Comparison of ENCODE assay signal across 22 cellular contexts in genomic region chr2:221476195-221476594, GRCh38.
DNase-seq lines count a peak whose midpoint lies in the region; ATAC-seq, FAIRE-seq and TF ChIP-seq lines count a peak whose summit lies in the region.
"Had no signal": no experiment of that assay in that cellular context is flagged by ENCODE, and none has a peak within 500 bp of the region (broad histone marks: within the 10 kb centered on the region; RNA-seq: fewer than 3 reads in every experiment).

No MANE protein-coding gene starts in this region.

- peak overlapping the region; percentile 1 for H2BK5ac ChIP-seq in mesendoderm (ENCODE audit: low read length)

- no peak overlapping the region for H3K9ac ChIP-seq in HepG2 (ENCODE audit: insufficient read depth, low read depth, low read length)
- H3K9ac ChIP-seq in mesendoderm (ENCODE audit: low read length): no peak overlapping the region
- H3K9ac ChIP-seq: BLaER1 had no signal

- H4K8ac ChIP-seq in mesendoderm (ENCODE audit: low read depth, low read length): no peak overlapping the region

- no peak overlapping the region for H3K4me2 ChIP-seq in HepG2 (ENCODE audit: low read depth, low read length)
- H3K4me2 ChIP-seq in mesendoderm (ENCODE audit: low read length): no peak overlapping the region
- H3K4me2 ChIP-seq: A549, BLaER1 had no signal

- no peaks in the 10 kb centered on the region for H4K20me1 ChIP-seq in HepG2 (ENCODE audit: insufficient read depth, low read length)
- H4K20me1 ChIP-seq: BLaER1 had no signal

- TF ChIP-seq RAD21 in HepG2 (CRISPR knock-in tag; IDR thresholded peaks at IDR 0.05): no peak

- no peak overlapping the region for H2AFZ ChIP-seq in HepG2 (ENCODE audit: low read length)

- no peak overlapping the region for H3K27ac ChIP-seq in HepG2 (ENCODE audit: extremely low read length, insufficient read depth, low read length)
- no peak overlapping the region for H3K27ac ChIP-seq in right lobe of liver
- no peak overlapping the region for H3K27ac ChIP-seq in mesendoderm (ENCODE audit: low read depth, low read length)
- H3K27ac ChIP-seq: 22Rv1, A549, BLaER1 had no signal

- intact Hi-C loops in HepG2 (cut with micrococcal nuclease; ENCODE audit: unreplicated experiment): no loop called here
- intact Hi-C loops in right lobe of liver (cut with DNase I): no loop called here

- no TSS peak for BruUV-seq in HepG2 (replicated peaks; lab: Mats Ljungman, UMichigan)

- TF ChIP-seq EP300 in HepG2 (IDR thresholded peaks at IDR 0.05; ENCODE audit: low read depth in 2 of 2, low read length in 2 of 2) (no peak), HepG2 (CRISPR knock-in tag; IDR thresholded peaks at IDR 0.05; ENCODE audit: borderline replicate concordance) (no peak)

- H3K4me3 ChIP-seq in HepG2 (replicated peaks in 1 of 3; ENCODE audit: insufficient read depth in 1 of 3, low read depth in 2 of 3, low read length in 3 of 3) (no peak overlapping the region), right lobe of liver (no peak overlapping the region), mesendoderm (ENCODE audit: low read length) (no peak overlapping the region)
- H3K4me3 ChIP-seq: A549, BLaER1, GM12878 had no signal

- no peak overlapping the region for H3K56ac ChIP-seq in mesendoderm (ENCODE audit: low read length)

- TF ChIP-seq POLR2A in HepG2 (IDR thresholded peaks at IDR 0.05; ENCODE audit: insufficient read depth in 1 of 2, low read depth in 2 of 2, low read length in 2 of 2) (no peak), right lobe of liver (IDR thresholded peaks at IDR 0.05) (no peak), GM12892 (IDR thresholded peaks at IDR 0.05; ENCODE audit: low read depth, low read length) (no peak)

- FAIRE-seq in HepG2 (lab: Jason Lieb, UNC): no peak
- FAIRE-seq in GM12892 (lab: Jason Lieb, UNC): no peak
- FAIRE-seq: A549, GM12878, GM19239 had no signal

- ATAC-seq in HepG2 (no peak), right lobe of liver (no peak), GM21529 (IDR thresholded peaks at IDR 0.05; ENCODE audit: unreplicated experiment) (no peak)
- ATAC-seq: A549, GM12878 had no signal

- no peaks in the 10 kb centered on the region for H3K9me3 ChIP-seq in HepG2 (ENCODE audit: low read length)
- H3K9me3 ChIP-seq in right lobe of liver: no peaks in the 10 kb centered on the region
- H3K9me3 ChIP-seq: A549, BE2C, BLaER1 had no signal

- no peak overlapping the region for H2AK5ac ChIP-seq in mesendoderm (ENCODE audit: low read length)

- WGBS in HepG2 (ENCODE audit: low lambda C conversion rate): 5% methylated on average over 1 of the region's 1 CpG
- WGBS in right lobe of liver (ENCODE audit: insufficient coverage, low coverage, low lambda C conversion rate, missing lambda C conversion rate): 62% methylated on average over 1 of the region's 1 CpG
- WGBS in mesendoderm (ENCODE audit: extremely low coverage, insufficient coverage, low lambda C conversion rate): no CpG with 5 or more reads among the region's 1 CpG

- no peak overlapping the region for H4K5ac ChIP-seq in mesendoderm (ENCODE audit: low read length)

- no peaks in the 10 kb centered on the region for H3K4me1 ChIP-seq in HepG2 (ENCODE audit: insufficient read depth, low read length)
- no peaks in the 10 kb centered on the region for H3K4me1 ChIP-seq in right lobe of liver
- H3K4me1 ChIP-seq in mesendoderm (ENCODE audit: control insufficient read depth, low read depth, low read length): peaks cover 21% of the 10 kb centered on the region
- H3K4me1 ChIP-seq: A549, BE2C, BLaER1 had no signal

- H3K4ac ChIP-seq in mesendoderm (ENCODE audit: low read depth, low read length): no peak overlapping the region

- no peak overlapping the region for H3K18ac ChIP-seq in mesendoderm (ENCODE audit: low read length)

- H3K79me2 ChIP-seq in HepG2 (ENCODE audit: insufficient read depth, low read length) (no peaks in the 10 kb centered on the region), mesendoderm (ENCODE audit: control insufficient read depth, insufficient read depth, low read length) (peaks cover 3% of the 10 kb centered on the region)

- POLR2A ChIA-PET in HepG2 (lab: Yijun Ruan, JAX): no interaction called here

- H3K79me1 ChIP-seq in mesendoderm (ENCODE audit: low read length): peaks cover 2% of the 10 kb centered on the region

- no peak overlapping the region for H2BK120ac ChIP-seq in mesendoderm (ENCODE audit: low read depth, low read length)

- no peak for DNase-seq in HepG2 (ENCODE audit: low spot score)
- no peak for DNase-seq in right lobe of liver
- DNase-seq in mesendoderm: no peak
- DNase-seq in GM12892 (ENCODE audit: insufficient read length): no peak
- DNase-seq: BE2C; C1 segment of cervical spinal cord; CD4-positive, alpha-beta memory T cell; CD4-positive, CD25-positive, alpha-beta regulatory T cell; CD8-positive, alpha-beta memory T cell; DMS 273 treated with DMSO at 0.1 percent for 48 hours; DMS153; DMS53; DMS79; DND-41; EL; GDM1 had no signal

- CTCF ChIA-PET in HepG2 (lab: Yijun Ruan, JAX; ENCODE audit: low intra/inter-chr PET ratio, low total read pairs): no interaction called here

- no peaks in the 10 kb centered on the region for H3K27me3 ChIP-seq in HepG2 (ENCODE audit: control insufficient read depth in 1 of 2, insufficient read depth in 2 of 2, low read length in 2 of 2)
- H3K27me3 ChIP-seq in right lobe of liver: no peaks in the 10 kb centered on the region
- H3K27me3 ChIP-seq in mesendoderm (ENCODE audit: insufficient read depth, low read length, poor library complexity): no peaks in the 10 kb centered on the region
- H3K27me3 ChIP-seq: BE2C, BLaER1 had no signal

- H3K36me3 ChIP-seq in HepG2 (replicated peaks in 1 of 2; ENCODE audit: control insufficient read depth in 1 of 2, insufficient read depth in 2 of 2, low read length in 2 of 2) (no peaks in the 10 kb centered on the region), right lobe of liver (no peaks in the 10 kb centered on the region), mesendoderm (ENCODE audit: control insufficient read depth, insufficient read depth, low read length) (no peaks in the 10 kb centered on the region)
- H3K36me3 ChIP-seq: BE2C, BLaER1 had no signal

- no peak overlapping the region for H2BK15ac ChIP-seq in mesendoderm (replicated peaks; ENCODE audit: low read depth)

- in situ Hi-C loops in HepG2 (cut with HindIII; ENCODE audit: extremely low pct_ligation_motif_present, low pct_unique_long_range_greater_than_20kb): no loop called here

- TF ChIP-seq CTCF in HepG2 (CRISPR knock-in tag; IDR thresholded peaks at IDR 0.05): no peak
- TF ChIP-seq CTCF in right lobe of liver (IDR thresholded peaks at IDR 0.05): no peak

- no peak overlapping the region for H3K23ac ChIP-seq in mesendoderm (ENCODE audit: low read length)

TF ChIP-seq in HepG2, 621 proteins besides CTCF, POLR2A, EP300 and RAD21:
- TF ChIP-seq CEBPB (IDR thresholded peaks at IDR 0.05; ENCODE audit: borderline replicate concordance, low read depth, low read length) (peak; percentile 81), NFKB2 (CRISPR knock-in tag; IDR thresholded peaks at IDR 0.05; ENCODE audit: borderline replicate concordance) (no peak)
